ENCODE assay signal across 9 cellular contexts in the genomic region with DNA sequence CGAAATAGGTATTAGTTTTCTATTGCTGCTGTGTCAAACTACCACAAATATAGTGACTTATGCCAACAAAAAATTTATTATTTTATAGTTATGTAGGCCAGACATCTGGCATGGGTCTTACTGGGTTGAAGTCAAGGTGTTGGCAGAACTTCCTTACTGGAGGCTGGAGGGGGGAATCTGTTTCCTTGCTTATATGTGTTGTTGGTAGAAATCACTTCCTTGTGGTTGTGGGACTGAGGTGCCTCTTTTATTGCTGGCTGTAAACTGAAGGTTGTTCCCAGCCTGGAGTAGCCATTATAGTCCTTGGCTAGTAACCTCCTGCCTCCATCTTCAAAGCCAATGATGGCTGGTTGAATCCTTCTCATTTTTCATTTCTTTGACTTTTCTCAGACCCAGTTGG.
"Had no signal": no experiment of that assay in that cellular context is flagged by ENCODE, and none has a peak within 500 bp of the region (broad histone marks: within the 10 kb centered on the region; RNA-seq: fewer than 3 reads in every experiment).

No MANE protein-coding gene starts in this region.

- H3K4me1 ChIP-seq: HAP-1 had no signal

- H3K27ac Mint-ChIP-seq: GM23338, H9, HFFc6 had no signal

- H3K4me3 Mint-ChIP-seq: GM23338, H9, HFFc6 had no signal

- H3K36me3 ChIP-seq: HAP-1 had no signal

- H3K27ac ChIP-seq: GM23248 had no signal

- H3K4me3 ChIP-seq: GM23248, GM23338, HAP-1 had no signal

- DNase-seq: GM23248, GOT3, H7, H9, HCEC 1CT, HFFc6 had no signal

- H3K9me3 ChIP-seq: HAP-1 had no signal

- ATAC-seq: GM23338, HCT116 had no signal
